In genomic region chr2:27370816-27371620, GRCh38 we compare ENCODE assay signal across 1 cellular context.
TF ChIP-seq lines count a peak whose summit lies in the region.

No MANE protein-coding gene starts in this region.

TF ChIP-seq in K562, 482 proteins besides CTCF, POLR2A, EP300 and RAD21 (continued from another document and continues in another):
- TF ChIP-seq ZNF318 (IDR thresholded peaks at IDR 0.05; ENCODE audit: borderline replicate concordance in 1 of 2, low read depth in 1 of 2) (no peak), FOXK2 (conservative IDR thresholded peaks at IDR 0.05 in 1 of 2, IDR thresholded peaks at IDR 0.05 in 1 of 2; ENCODE audit: low read depth in 2 of 2) (peak; percentile 51 to 59; a peak in 2 of 4 replicates), SAP30 (IDR thresholded peaks at IDR 0.05; ENCODE audit: borderline replicate concordance, insufficient read depth, low read depth, low read length, poor library complexity, severe bottlenecking) (peak; percentile 76), DPF2 (IDR thresholded peaks at IDR 0.05) (peak; percentile 51; the same call in 1 of the 2 replicates), ETV5 (CRISPR knock-in tag; IDR thresholded peaks at IDR 0.05; ENCODE audit: low read depth) (peak; percentile 65), NR2C2 (CRISPR knock-in tag; IDR thresholded peaks at IDR 0.05) (peak; percentile 48; the same call in 1 of the 2 replicates), NR2C2 (tag; IDR thresholded peaks at IDR 0.05) (peak; percentile 1; the same call in 1 of the 2 replicates), BRF1 (IDR thresholded peaks at IDR 0.05; ENCODE audit: borderline replicate concordance, extremely low read depth, insufficient read length) (no peak), BCLAF1 (IDR thresholded peaks at IDR 0.05; ENCODE audit: borderline replicate concordance in 1 of 2, control insufficient read depth in 1 of 2, low read depth in 2 of 2, low read length in 1 of 2) (0 out of 4 replicates have a peak, but pooled peaks of 1 of the 2 experiments have one; percentile 47), MLLT1 (IDR thresholded peaks at IDR 0.05) (0 out of 4 replicates have a peak, but pooled peaks of 1 of the 2 experiments have one; percentile 18), DMBX1 (CRISPR knock-in tag; IDR thresholded peaks at IDR 0.05; ENCODE audit: borderline replicate concordance) (peak; percentile 43; the same call in 1 of the 2 replicates), CREM (IDR thresholded peaks at IDR 0.05; ENCODE audit: low read depth) (peak; percentile 36; the same call in 1 of the 2 replicates), NCOR1 (IDR thresholded peaks at IDR 0.05) (0 out of 2 replicates have a peak, but pooled peaks have one; percentile 7), PRMT5 (CRISPR knock-in tag; IDR thresholded peaks at IDR 0.05) (peak; percentile 12; the same call in 1 of the 2 replicates), GATAD2B (IDR thresholded peaks at IDR 0.05; ENCODE audit: borderline replicate concordance) (no peak), TAF1 (IDR thresholded peaks at IDR 0.05; ENCODE audit: control insufficient read depth, extremely low read depth, insufficient read depth, low read length, severe bottlenecking) (peak; percentile 33), ZBTB11 (CRISPR knock-in tag; IDR thresholded peaks at IDR 0.05) (peak in 1 of 3 experiments; percentile 22; a peak in 1 of 6 replicates), CBX3 (IDR thresholded peaks at IDR 0.05; ENCODE audit: borderline replicate concordance in 1 of 2, low read length in 2 of 2) (peak in 1 of 2 experiments; percentile 61; a peak in 1 of 3 replicates), YY1 (IDR thresholded peaks at IDR 0.05; ENCODE audit: borderline replicate concordance in 1 of 3, control insufficient read depth in 1 of 3, extremely low read depth in 1 of 3, insufficient read depth in 3 of 3, insufficient read length in 1 of 3, insufficient replicate concordance in 2 of 3, low read depth in 1 of 3, low read length in 2 of 3) (peak in 1 of 3 experiments; percentile 45), SMAD2 (IDR thresholded peaks at IDR 0.05; ENCODE audit: low read depth, low read length) (no peak), ZNF347 (CRISPR knock-in tag; IDR thresholded peaks at IDR 0.05; ENCODE audit: low read depth) (no peak), GABPA (tag; conservative IDR thresholded peaks at IDR 0.05; ENCODE audit: low read depth) (peak; percentile 73), AFF1 (IDR thresholded peaks at IDR 0.05; ENCODE audit: low read depth in 1 of 2, partially characterized antibody in 2 of 2) (no peak), TAF9B (IDR thresholded peaks at IDR 0.05; ENCODE audit: partially characterized antibody) (peak; percentile 9), POLR2AphosphoS5 (IDR thresholded peaks at IDR 0.05; ENCODE audit: control insufficient read depth, insufficient read depth, low read depth, low read length) (peak; percentile 56; the same call in 1 of the 2 replicates), RBM25 (IDR thresholded peaks at IDR 0.05; ENCODE audit: low read depth, low read length, severe bottlenecking) (no peak), MAX (CRISPR knock-in tag; IDR thresholded peaks at IDR 0.05) (peak; percentile 88), PHTF2 (CRISPR knock-in tag; IDR thresholded peaks at IDR 0.05) (no peak), ZNF79 (CRISPR knock-in tag; IDR thresholded peaks at IDR 0.05; ENCODE audit: low read depth) (no peak), ZNF780A (CRISPR knock-in tag; IDR thresholded peaks at IDR 0.05) (no peak), HOXB6 (CRISPR knock-in tag; IDR thresholded peaks at IDR 0.05; ENCODE audit: borderline replicate concordance) (no peak)
- TF ChIP-seq, protein P1, sequence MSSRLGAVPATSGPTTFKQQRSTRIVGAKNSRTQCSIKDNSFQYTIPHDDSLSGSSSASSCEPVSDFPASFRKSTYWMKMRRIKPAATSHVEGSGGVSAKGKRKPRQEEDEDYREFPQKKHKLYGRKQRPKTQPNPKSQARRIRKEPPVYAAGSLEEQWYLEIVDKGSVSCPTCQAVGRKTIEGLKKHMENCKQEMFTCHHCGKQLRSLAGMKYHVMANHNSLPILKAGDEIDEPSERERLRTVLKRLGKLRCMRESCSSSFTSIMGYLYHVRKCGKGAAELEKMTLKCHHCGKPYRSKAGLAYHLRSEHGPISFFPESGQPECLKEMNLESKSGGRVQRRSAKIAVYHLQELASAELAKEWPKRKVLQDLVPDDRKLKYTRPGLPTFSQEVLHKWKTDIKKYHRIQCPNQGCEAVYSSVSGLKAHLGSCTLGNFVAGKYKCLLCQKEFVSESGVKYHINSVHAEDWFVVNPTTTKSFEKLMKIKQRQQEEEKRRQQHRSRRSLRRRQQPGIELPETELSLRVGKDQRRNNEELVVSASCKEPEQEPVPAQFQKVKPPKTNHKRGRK (tag; IDR thresholded peaks at IDR 0.05), result no peak
